1 cellular context compared by ENCODE assay signal in the genomic region with DNA sequence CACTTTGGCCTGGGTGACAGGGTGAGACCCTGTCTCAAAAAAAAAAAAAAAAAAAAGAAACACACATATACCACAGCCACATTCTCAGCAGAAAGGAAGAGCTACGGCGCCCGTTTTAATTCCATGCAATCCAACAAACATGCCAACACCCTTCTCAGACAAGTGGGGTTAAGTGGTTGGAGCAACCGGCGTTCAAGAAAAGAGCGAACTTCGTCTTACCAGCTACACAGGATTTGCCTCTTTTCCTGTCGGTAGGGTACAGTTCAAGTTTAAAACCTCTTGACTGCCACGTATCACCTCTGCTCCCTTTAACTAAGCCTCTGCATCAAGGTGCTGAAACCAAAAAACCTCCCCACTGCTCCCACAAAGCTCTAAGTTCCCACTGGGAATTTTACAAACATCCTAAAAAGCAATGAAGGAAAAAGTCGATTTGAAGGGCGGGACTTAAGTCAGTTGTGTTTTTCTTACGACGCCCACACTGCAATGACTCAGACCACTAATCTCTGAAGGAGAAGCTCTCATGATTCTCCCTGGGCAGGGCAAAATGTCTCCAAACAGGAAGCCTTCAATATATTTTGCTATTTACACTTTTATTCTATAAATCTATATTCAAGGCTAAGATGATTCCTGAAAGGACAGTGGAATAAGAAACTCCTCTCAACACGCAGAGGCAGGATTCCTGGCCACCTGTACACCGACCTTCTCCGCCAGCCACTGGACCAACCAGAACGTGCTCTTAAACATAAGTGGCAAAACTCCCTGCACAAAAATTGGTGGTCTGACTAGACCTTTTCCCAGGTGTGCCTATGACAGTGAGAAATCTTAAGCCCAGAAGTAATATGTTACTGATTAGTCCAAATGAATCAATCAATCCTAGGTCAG.
A peak's percentile ranks its signal among the peaks of the same experiment; 100 is the strongest.
TF ChIP-seq lines count a peak whose summit lies in the region.

No MANE protein-coding gene starts in this region.

TF ChIP-seq in K562, 482 proteins besides CTCF, POLR2A, EP300 and RAD21:
- TF ChIP-seq EGR1 (conservative IDR thresholded peaks at IDR 0.05): peak; percentile 90
- TF ChIP-seq, protein P1, sequence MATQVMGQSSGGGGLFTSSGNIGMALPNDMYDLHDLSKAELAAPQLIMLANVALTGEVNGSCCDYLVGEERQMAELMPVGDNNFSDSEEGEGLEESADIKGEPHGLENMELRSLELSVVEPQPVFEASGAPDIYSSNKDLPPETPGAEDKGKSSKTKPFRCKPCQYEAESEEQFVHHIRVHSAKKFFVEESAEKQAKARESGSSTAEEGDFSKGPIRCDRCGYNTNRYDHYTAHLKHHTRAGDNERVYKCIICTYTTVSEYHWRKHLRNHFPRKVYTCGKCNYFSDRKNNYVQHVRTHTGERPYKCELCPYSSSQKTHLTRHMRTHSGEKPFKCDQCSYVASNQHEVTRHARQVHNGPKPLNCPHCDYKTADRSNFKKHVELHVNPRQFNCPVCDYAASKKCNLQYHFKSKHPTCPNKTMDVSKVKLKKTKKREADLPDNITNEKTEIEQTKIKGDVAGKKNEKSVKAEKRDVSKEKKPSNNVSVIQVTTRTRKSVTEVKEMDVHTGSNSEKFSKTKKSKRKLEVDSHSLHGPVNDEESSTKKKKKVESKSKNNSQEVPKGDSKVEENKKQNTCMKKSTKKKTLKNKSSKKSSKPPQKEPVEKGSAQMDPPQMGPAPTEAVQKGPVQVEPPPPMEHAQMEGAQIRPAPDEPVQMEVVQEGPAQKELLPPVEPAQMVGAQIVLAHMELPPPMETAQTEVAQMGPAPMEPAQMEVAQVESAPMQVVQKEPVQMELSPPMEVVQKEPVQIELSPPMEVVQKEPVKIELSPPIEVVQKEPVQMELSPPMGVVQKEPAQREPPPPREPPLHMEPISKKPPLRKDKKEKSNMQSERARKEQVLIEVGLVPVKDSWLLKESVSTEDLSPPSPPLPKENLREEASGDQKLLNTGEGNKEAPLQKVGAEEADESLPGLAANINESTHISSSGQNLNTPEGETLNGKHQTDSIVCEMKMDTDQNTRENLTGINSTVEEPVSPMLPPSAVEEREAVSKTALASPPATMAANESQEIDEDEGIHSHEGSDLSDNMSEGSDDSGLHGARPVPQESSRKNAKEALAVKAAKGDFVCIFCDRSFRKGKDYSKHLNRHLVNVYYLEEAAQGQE (CRISPR knock-in tag; IDR thresholded peaks at IDR 0.05; ENCODE audit: low read depth): no peak
- TF ChIP-seq ARID1B (IDR thresholded peaks at IDR 0.05): peak; percentile 8; the same call in 1 of the 2 replicates
- TF ChIP-seq, protein P2, sequence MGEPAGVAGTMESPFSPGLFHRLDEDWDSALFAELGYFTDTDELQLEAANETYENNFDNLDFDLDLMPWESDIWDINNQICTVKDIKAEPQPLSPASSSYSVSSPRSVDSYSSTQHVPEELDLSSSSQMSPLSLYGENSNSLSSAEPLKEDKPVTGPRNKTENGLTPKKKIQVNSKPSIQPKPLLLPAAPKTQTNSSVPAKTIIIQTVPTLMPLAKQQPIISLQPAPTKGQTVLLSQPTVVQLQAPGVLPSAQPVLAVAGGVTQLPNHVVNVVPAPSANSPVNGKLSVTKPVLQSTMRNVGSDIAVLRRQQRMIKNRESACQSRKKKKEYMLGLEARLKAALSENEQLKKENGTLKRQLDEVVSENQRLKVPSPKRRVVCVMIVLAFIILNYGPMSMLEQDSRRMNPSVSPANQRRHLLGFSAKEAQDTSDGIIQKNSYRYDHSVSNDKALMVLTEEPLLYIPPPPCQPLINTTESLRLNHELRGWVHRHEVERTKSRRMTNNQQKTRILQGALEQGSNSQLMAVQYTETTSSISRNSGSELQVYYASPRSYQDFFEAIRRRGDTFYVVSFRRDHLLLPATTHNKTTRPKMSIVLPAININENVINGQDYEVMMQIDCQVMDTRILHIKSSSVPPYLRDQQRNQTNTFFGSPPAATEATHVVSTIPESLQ (CRISPR knock-in tag; IDR thresholded peaks at IDR 0.05): no peak
- TF ChIP-seq ZNF274 (IDR thresholded peaks at IDR 0.05; ENCODE audit: borderline replicate concordance, low read depth, low read length): no peak
- TF ChIP-seq, protein P3, sequence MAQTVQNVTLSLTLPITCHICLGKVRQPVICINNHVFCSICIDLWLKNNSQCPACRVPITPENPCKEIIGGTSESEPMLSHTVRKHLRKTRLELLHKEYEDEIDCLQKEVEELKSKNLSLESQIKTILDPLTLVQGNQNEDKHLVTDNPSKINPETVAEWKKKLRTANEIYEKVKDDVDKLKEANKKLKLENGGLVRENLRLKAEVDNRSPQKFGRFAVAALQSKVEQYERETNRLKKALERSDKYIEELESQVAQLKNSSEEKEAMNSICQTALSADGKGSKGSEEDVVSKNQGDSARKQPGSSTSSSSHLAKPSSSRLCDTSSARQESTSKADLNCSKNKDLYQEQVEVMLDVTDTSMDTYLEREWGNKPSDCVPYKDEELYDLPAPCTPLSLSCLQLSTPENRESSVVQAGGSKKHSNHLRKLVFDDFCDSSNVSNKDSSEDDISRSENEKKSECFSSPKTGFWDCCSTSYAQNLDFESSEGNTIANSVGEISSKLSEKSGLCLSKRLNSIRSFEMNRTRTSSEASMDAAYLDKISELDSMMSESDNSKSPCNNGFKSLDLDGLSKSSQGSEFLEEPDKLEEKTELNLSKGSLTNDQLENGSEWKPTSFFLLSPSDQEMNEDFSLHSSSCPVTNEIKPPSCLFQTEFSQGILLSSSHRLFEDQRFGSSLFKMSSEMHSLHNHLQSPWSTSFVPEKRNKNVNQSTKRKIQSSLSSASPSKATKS (CRISPR knock-in tag; IDR thresholded peaks at IDR 0.05): no peak
- TF ChIP-seq DPF2 (IDR thresholded peaks at IDR 0.05): peak; percentile 37; the same call in 1 of the 2 replicates
- peak; percentile 26; the same call in 1 of the 2 replicates for TF ChIP-seq SMARCA4 (IDR thresholded peaks at IDR 0.05)
- TF ChIP-seq HEY1 (CRISPR knock-in tag; IDR thresholded peaks at IDR 0.05; ENCODE audit: borderline replicate concordance): no peak
- TF ChIP-seq JUND (IDR thresholded peaks at IDR 0.05; ENCODE audit: borderline replicate concordance, low read depth, low read length): peak; percentile 80
- TF ChIP-seq JUND (tag; IDR thresholded peaks at IDR 0.05; ENCODE audit: borderline replicate concordance, low read depth, low read length): no peak; the same call in 2 of the 3 replicates
- no peak for TF ChIP-seq MTA3 (IDR thresholded peaks at IDR 0.05; ENCODE audit: borderline replicate concordance)
- TF ChIP-seq ZNF507 (tag; conservative IDR thresholded peaks at IDR 0.05): no peak
- TF ChIP-seq NFE2 (IDR thresholded peaks at IDR 0.05; ENCODE audit: low read depth): peak; percentile 41; the same call in 1 of the 2 replicates
- TF ChIP-seq, protein P4, sequence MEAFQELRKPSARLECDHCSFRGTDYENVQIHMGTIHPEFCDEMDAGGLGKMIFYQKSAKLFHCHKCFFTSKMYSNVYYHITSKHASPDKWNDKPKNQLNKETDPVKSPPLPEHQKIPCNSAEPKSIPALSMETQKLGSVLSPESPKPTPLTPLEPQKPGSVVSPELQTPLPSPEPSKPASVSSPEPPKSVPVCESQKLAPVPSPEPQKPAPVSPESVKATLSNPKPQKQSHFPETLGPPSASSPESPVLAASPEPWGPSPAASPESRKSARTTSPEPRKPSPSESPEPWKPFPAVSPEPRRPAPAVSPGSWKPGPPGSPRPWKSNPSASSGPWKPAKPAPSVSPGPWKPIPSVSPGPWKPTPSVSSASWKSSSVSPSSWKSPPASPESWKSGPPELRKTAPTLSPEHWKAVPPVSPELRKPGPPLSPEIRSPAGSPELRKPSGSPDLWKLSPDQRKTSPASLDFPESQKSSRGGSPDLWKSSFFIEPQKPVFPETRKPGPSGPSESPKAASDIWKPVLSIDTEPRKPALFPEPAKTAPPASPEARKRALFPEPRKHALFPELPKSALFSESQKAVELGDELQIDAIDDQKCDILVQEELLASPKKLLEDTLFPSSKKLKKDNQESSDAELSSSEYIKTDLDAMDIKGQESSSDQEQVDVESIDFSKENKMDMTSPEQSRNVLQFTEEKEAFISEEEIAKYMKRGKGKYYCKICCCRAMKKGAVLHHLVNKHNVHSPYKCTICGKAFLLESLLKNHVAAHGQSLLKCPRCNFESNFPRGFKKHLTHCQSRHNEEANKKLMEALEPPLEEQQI (IDR thresholded peaks at IDR 0.05): no peak
- no peak for TF ChIP-seq NFYB (IDR thresholded peaks at IDR 0.05; ENCODE audit: extremely low read depth, insufficient read length)
- no peak for TF ChIP-seq TAF15 (IDR thresholded peaks at IDR 0.05; ENCODE audit: low read depth, low read length)
- TF ChIP-seq XRCC5 (IDR thresholded peaks at IDR 0.05; ENCODE audit: low read depth, low read length): no peak
- TF ChIP-seq, protein P5, sequence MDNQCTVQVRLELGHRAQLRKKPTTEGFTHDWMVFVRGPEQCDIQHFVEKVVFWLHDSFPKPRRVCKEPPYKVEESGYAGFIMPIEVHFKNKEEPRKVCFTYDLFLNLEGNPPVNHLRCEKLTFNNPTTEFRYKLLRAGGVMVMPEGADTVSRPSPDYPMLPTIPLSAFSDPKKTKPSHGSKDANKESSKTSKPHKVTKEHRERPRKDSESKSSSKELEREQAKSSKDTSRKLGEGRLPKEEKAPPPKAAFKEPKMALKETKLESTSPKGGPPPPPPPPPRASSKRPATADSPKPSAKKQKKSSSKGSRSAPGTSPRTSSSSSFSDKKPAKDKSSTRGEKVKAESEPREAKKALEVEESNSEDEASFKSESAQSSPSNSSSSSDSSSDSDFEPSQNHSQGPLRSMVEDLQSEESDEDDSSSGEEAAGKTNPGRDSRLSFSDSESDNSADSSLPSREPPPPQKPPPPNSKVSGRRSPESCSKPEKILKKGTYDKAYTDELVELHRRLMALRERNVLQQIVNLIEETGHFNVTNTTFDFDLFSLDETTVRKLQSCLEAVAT (IDR thresholded peaks at IDR 0.05): peak in 1 of 2 experiments; percentile 68; a peak in 1 of 4 replicates
- TF ChIP-seq, protein P6, sequence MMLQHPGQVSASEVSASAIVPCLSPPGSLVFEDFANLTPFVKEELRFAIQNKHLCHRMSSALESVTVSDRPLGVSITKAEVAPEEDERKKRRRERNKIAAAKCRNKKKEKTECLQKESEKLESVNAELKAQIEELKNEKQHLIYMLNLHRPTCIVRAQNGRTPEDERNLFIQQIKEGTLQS (IDR thresholded peaks at IDR 0.05): peak; percentile 48; the same call in 1 of the 2 replicates
- TF ChIP-seq, protein P6 (CRISPR knock-in tag; conservative IDR thresholded peaks at IDR 0.05): no peak
- no peak for TF ChIP-seq ZEB2 (IDR thresholded peaks at IDR 0.05)
- TF ChIP-seq, protein P7, sequence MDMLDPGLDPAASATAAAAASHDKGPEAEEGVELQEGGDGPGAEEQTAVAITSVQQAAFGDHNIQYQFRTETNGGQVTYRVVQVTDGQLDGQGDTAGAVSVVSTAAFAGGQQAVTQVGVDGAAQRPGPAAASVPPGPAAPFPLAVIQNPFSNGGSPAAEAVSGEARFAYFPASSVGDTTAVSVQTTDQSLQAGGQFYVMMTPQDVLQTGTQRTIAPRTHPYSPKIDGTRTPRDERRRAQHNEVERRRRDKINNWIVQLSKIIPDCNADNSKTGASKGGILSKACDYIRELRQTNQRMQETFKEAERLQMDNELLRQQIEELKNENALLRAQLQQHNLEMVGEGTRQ (CRISPR knock-in tag; IDR thresholded peaks at IDR 0.05): no peak
- no peak for TF ChIP-seq ELF4 (CRISPR knock-in tag; IDR thresholded peaks at IDR 0.05)
- TF ChIP-seq TEAD4 (IDR thresholded peaks at IDR 0.05; ENCODE audit: low read length): no peak
- TF ChIP-seq TEAD4 (CRISPR knock-in tag; IDR thresholded peaks at IDR 0.05; ENCODE audit: borderline replicate concordance): no peak
- TF ChIP-seq WHSC1 (IDR thresholded peaks at IDR 0.05; ENCODE audit: low read length): no peak
- peak; percentile 26; the same call in 1 of the 2 replicates for TF ChIP-seq JUN (IDR thresholded peaks at IDR 0.05; ENCODE audit: borderline replicate concordance, low read depth, low read length)
- no peak for TF ChIP-seq JUN (CRISPR knock-in tag; IDR thresholded peaks at IDR 0.05; ENCODE audit: borderline replicate concordance)
- TF ChIP-seq FOSL1 (tag; conservative IDR thresholded peaks at IDR 0.05): peak; percentile 75; the same call in 1 of the 2 replicates
